8 cellular contexts compared by ENCODE assay signal in genomic region chr6:7267521-7268091, GRCh38. TPM values are rescaled to one million over a fixed set of nuclear protein-coding genes. Genes with fewer than 3 reads are reported as not detected.
A peak's percentile ranks its signal among the peaks of the same experiment; 100 is the strongest.
DNase-seq lines count a peak whose midpoint lies in the region; ATAC-seq and TF ChIP-seq lines count a peak whose summit lies in the region.

No MANE protein-coding gene starts in this region.

- H3K9me3 Mint-ChIP-seq in T-cell = peaks cover 0 to 6% (median 0%) of the 10 kb centered on the region in 3 donors

- no peak overlapping the region for H3K27ac ChIP-seq in colonic mucosa

- peaks cover 0 to 7% of the 10 kb centered on the region in 2 donors for H3K27me3 Mint-ChIP-seq in T-cell

- no peaks in the 10 kb centered on the region for H3K4me1 Mint-ChIP-seq in T-cell

- H3K4me3 ChIP-seq in BE2C (ENCODE audit: low read depth, low read length) = no peak overlapping the region
- no peak overlapping the region for H3K4me3 ChIP-seq in LNCaP clone FGC (ENCODE audit: low read depth, low read length)
- no peak overlapping the region for H3K4me3 ChIP-seq in cardiac fibroblast (replicated peaks in 1 of 2; ENCODE audit: low read depth in 2 of 2, low read length in 2 of 2)
- no peak overlapping the region for H3K4me3 ChIP-seq in colonic mucosa

- ATAC-seq in T-cell (replicated peaks in 1 of 4) = no peak
- no peak for ATAC-seq in GM21723 (IDR thresholded peaks at IDR 0.05; ENCODE audit: unreplicated experiment)

- H3K9ac ChIP-seq in colonic mucosa (ENCODE audit: low read depth in 2 of 2, low read length in 2 of 2) = no peak overlapping the region

- H3K27me3 ChIP-seq in BE2C (no peaks in the 10 kb centered on the region), colonic mucosa (no peaks in the 10 kb centered on the region)

- no peak overlapping the region for H3K4me3 Mint-ChIP-seq in T-cell

- TF ChIP-seq CTCF in BE2C (IDR thresholded peaks at IDR 0.05; ENCODE audit: low read depth, low read length) (no peak), LNCaP clone FGC (IDR thresholded peaks at IDR 0.05; ENCODE audit: control insufficient read depth, extremely low read depth, insufficient read depth) (no peak), cardiac fibroblast (IDR thresholded peaks at IDR 0.05; ENCODE audit: low read depth, low read length) (no peak), colonic mucosa (IDR thresholded peaks at IDR 0.05) (no peak)

- H3K36me3 ChIP-seq in BE2C (no peaks in the 10 kb centered on the region), colonic mucosa (no peaks in the 10 kb centered on the region)

- H3K4me1 ChIP-seq in BE2C (no peaks in the 10 kb centered on the region; the same call in 1 of the 2 replicates), colonic mucosa (no peaks in the 10 kb centered on the region)

- no peaks in the 10 kb centered on the region for H3K36me3 Mint-ChIP-seq in T-cell

- DNase-seq in BE2C = peak; percentile 71
- peak; percentile 25 for DNase-seq in LNCaP clone FGC (ENCODE audit: low read depth)
- peak; percentile 90 to 92 for DNase-seq in cardiac fibroblast (ENCODE audit: low read depth in 2 of 2)
- DNase-seq in middle frontal gyrus (ENCODE audit: extremely low spot score, low spot score) = peak; percentile 64
- DNase-seq in T-cell = no peak
- no peak for DNase-seq in activated CD4-positive, alpha-beta T cell treated with anti-CD3 and anti-CD28 coated beads, Interleukin-2, amount 50 U/mL, for 4 hours
- no peak for DNase-seq in colonic mucosa

- CTCF ChIA-PET in T-cell (lab: Charles Lee) = no interaction called here

- POLR2A ChIA-PET in T-cell (lab: Charles Lee) = no interaction called here

- intact Hi-C loops in colonic mucosa (cut with DNase I) = no loop called here

- H3K9me3 ChIP-seq in BE2C (no peaks in the 10 kb centered on the region), colonic mucosa (no peaks in the 10 kb centered on the region)

- H3K27ac Mint-ChIP-seq in T-cell = no peak overlapping the region

RNA-seq across cellular contexts. Expression of gene SSR1, which starts 45.4 kb away (rescaled TPM):
- polyA plus RNA-seq in BE2C (2012; ENCODE audit: insufficient read depth, insufficient read length, low read depth) = 96.8 TPM
- 100 to 1,000 TPM in 3 of 5 donors, 10 to 100 TPM in 2; 75.7 to 111 (median 100) TPM for total RNA-seq in T-cell
- total RNA-seq in colonic mucosa = 100 to 1,000 TPM; 150 to 153 TPM

Comparison
In these comparisons a context has a peak if more than half of its experiments do, and no peak if none do; other contexts are left out.
1. DNase-seq: peak in BE2C (single experiment), LNCaP clone FGC (single experiment), cardiac fibroblast (2 of 2) and middle frontal gyrus (single experiment); none in T-cell (0 of 34), activated CD4-positive, alpha-beta T cell treated with anti-CD3 and anti-CD28 coated beads, Interleukin-2, amount 50 U/mL, for 4 hours (0 of 2) and colonic mucosa (single experiment).